Comparison of ENCODE assay signal across 19 cellular contexts in genomic region chr16:27251561-27252205, GRCh38. TPM values are rescaled to one million over a fixed set of nuclear protein-coding genes. Genes with fewer than 3 reads are reported as not detected.
A peak's percentile ranks its signal among the peaks of the same experiment; 100 is the strongest.
DNase-seq lines count a peak whose midpoint lies in the region; ATAC-seq and TF ChIP-seq lines count a peak whose summit lies in the region.
"Had no signal": no experiment of that assay in that cellular context is flagged by ENCODE, and none has a peak within 500 bp of the region (broad histone marks: within the 10 kb centered on the region; RNA-seq: fewer than 3 reads in every experiment).

No MANE protein-coding gene starts in this region.

- H3K9ac ChIP-seq in Karpas-422 (ENCODE audit: low read length), result no peak overlapping the region

- no peak overlapping the region for H3K4me3 ChIP-seq in osteoblast (ENCODE audit: insufficient read depth, low read length)
- no peak overlapping the region for H3K4me3 ChIP-seq in Karpas-422 (ENCODE audit: low read length)
- H3K4me3 ChIP-seq: GM23338, skin epidermis had no signal

- H3K36me3 ChIP-seq in KOPT-K1 (ENCODE audit: insufficient read depth, low read length) (peaks cover 20% of the 10 kb centered on the region), osteoblast (ENCODE audit: insufficient read depth, low read length) (peaks cover 14% of the 10 kb centered on the region), Karpas-422 (ENCODE audit: insufficient read depth, low read length) (peaks cover 10% of the 10 kb centered on the region; the same call in 1 of the 2 replicates)

- H3K79me2 ChIP-seq in osteoblast (ENCODE audit: insufficient read depth, low read length) (peaks cover 4% of the 10 kb centered on the region), Karpas-422 (ENCODE audit: low read length) (peaks cover 9% of the 10 kb centered on the region; the same call in 1 of the 2 replicates)

- H2AFZ ChIP-seq in osteoblast (ENCODE audit: low read length), result no peak overlapping the region
- no peak overlapping the region for H2AFZ ChIP-seq in Karpas-422 (ENCODE audit: low read length)
- H2AFZ ChIP-seq: GM23338 had no signal

- H4K20me1 ChIP-seq in osteoblast (ENCODE audit: insufficient read depth, low read length) (no peaks in the 10 kb centered on the region), Karpas-422 (ENCODE audit: insufficient read depth, low read depth, low read length) (no peaks in the 10 kb centered on the region)

- no peak overlapping the region for H3K4me2 ChIP-seq in osteoblast (ENCODE audit: insufficient read depth, low read length)
- H3K4me2 ChIP-seq in Karpas-422 (ENCODE audit: low read depth, low read length, poor library complexity, severe bottlenecking), result no peak overlapping the region
- H3K4me2 ChIP-seq: GM23338 had no signal

- no peak for ATAC-seq in GM18867 (IDR thresholded peaks at IDR 0.05; ENCODE audit: unreplicated experiment)
- ATAC-seq: GM23338 had no signal

- H3K27me3 ChIP-seq in osteoblast (ENCODE audit: insufficient read depth, low read length) (no peaks in the 10 kb centered on the region), Karpas-422 (ENCODE audit: low read length) (no peaks in the 10 kb centered on the region)

- no peak for TF ChIP-seq CTCF in osteoblast (IDR thresholded peaks at IDR 0.05; ENCODE audit: extremely low read depth, low read depth, low read length)

- DNase-seq in activated CD4-positive, alpha-beta T cell treated with anti-CD3 and anti-CD28 coated beads, Interleukin-2, amount 50 U/mL, for 48 hours, result peak; percentile 41 to 54
- DNase-seq in activated CD4-positive, alpha-beta T cell treated with anti-CD3 and anti-CD28 coated beads, Interleukin-2, amount 50 U/mL, for 1 hour, result no peak
- DNase-seq in astrocyte of the hippocampus (ENCODE audit: low read depth, low spot score), result peak; percentile 49
- DNase-seq in posterior vena cava (ENCODE audit: low spot score), result peak; percentile 35
- no peak for DNase-seq in osteoblast (ENCODE audit: insufficient read length, low spot score, missing footprints)
- DNase-seq in Karpas-422, result no peak
- DNase-seq: dermis blood vessel endothelial cell, GF-D8, KG1, kidney glomerular epithelial cell, NCI-H1048, NCI-H2029, NCI-H446 treated with DMSO at 0.1 percent for 48 hours, RPMI8226 had no signal

- peaks cover 28% of the 10 kb centered on the region for H3K4me1 ChIP-seq in osteoblast (ENCODE audit: insufficient read depth, low read length)
- no peaks in the 10 kb centered on the region for H3K4me1 ChIP-seq in Karpas-422 (ENCODE audit: low read length)

- H3K27ac ChIP-seq in KOPT-K1 (ENCODE audit: low read depth, low read length, poor library complexity, severe bottlenecking) (peak overlapping the region; percentile 53), osteoblast (ENCODE audit: low read depth, low read length) (no peak overlapping the region), Karpas-422 (ENCODE audit: low read length) (no peak overlapping the region)
- H3K27ac ChIP-seq: C4-2B had no signal

- intact Hi-C loops in posterior vena cava (cut with DNase I), result no loop called here

- H3K9me2 ChIP-seq in Karpas-422 (replicated peaks; ENCODE audit: insufficient read depth, low read length), result no peaks in the 10 kb centered on the region

- H3K9me3 ChIP-seq in KOPT-K1 (ENCODE audit: insufficient read depth, low read length, poor library complexity, severe bottlenecking) (no peaks in the 10 kb centered on the region), osteoblast (ENCODE audit: low read depth, low read length) (no peaks in the 10 kb centered on the region), Karpas-422 (ENCODE audit: low read length) (no peaks in the 10 kb centered on the region)

RNA-seq across cellular contexts. Expression of gene NSMCE1, which starts 16.9 kb away (rescaled TPM):
- total RNA-seq in posterior vena cava (10 to 100 TPM; 45.3 to 52.0 TPM), osteoblast (57.9 and 71.3 TPM in 2 replicates)
- total RNA-seq in Karpas-422 (2014; rRNA removed; shearing (Covaris generic); ENCODE audit: low replicate concordance), result 59.2 and 77.8 TPM in 2 replicates

RNA-seq across cellular contexts. Expression of gene KDM8, which starts 48.4 kb away (rescaled TPM):
- total RNA-seq in posterior vena cava (1 to 10 TPM; 4.4 to 4.6 TPM), osteoblast (2.9 and 6.2 TPM in 2 replicates)
- 1.9 and 3.1 TPM in 2 replicates for total RNA-seq in Karpas-422 (2014; rRNA removed; shearing (Covaris generic); ENCODE audit: low replicate concordance)

Comparison
In these comparisons a context has a peak if more than half of its experiments do, and no peak if none do; other contexts are left out.
1. DNase-seq: peak in activated CD4-positive, alpha-beta T cell treated with anti-CD3 and anti-CD28 coated beads, Interleukin-2, amount 50 U/mL, for 48 hours (2 of 2), astrocyte of the hippocampus (single experiment) and posterior vena cava (single experiment); none in activated CD4-positive, alpha-beta T cell treated with anti-CD3 and anti-CD28 coated beads, Interleukin-2, amount 50 U/mL, for 1 hour (single experiment), osteoblast (single experiment) and Karpas-422 (single experiment).